16 cellular contexts compared by ENCODE assay signal in the genomic region with DNA sequence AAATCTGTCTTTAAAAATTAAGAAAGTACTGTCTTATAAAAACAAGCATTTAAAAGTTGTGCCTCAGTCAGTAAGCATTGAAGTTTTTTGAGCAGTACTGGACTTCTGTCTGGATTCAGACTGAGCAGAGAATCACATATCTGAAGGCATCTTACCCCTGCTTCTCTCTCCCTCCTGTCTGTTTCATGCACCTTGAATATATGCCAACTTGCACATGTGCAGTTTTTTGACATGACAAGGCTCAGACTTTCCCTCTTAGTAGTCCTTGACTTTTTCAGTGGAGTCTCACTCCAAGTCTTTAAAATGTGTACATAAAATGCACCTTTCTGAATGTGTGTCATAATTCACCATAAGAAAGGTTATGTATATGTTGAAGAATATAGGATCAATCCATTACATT. TPM values are rescaled to one million over a fixed set of nuclear protein-coding genes. Genes with fewer than 3 reads are reported as not detected.
DNase-seq lines count a peak whose midpoint lies in the region; ATAC-seq and TF ChIP-seq lines count a peak whose summit lies in the region.
"Had no signal": no experiment of that assay in that cellular context is flagged by ENCODE, and none has a peak within 500 bp of the region (broad histone marks: within the 10 kb centered on the region; RNA-seq: fewer than 3 reads in every experiment).

No MANE protein-coding gene starts in this region.

- H2AFZ ChIP-seq in mesenchymal stem cell (ENCODE audit: low read depth, low read length) = no peak overlapping the region

- H3K9me3 Mint-ChIP-seq in HFFc6 = no peaks in the 10 kb centered on the region
- H3K9me3 Mint-ChIP-seq: activated T-cell treated with anti-CD3 and anti-CD28 coated beads, Interleukin-2, amount 50 U/mL, for 24 hours; stimulated activated memory B cell treated with anti-CD40 and anti-IgM and Interleukin-4, amounts not matched to agents 10 μg/mL and 1 μg/mL and 100 μg/mL, for 72 hours; T-cell had no signal

- peak overlapping the region; percentile 79 to 80 for H3K27ac ChIP-seq in ascending aorta
- H3K27ac ChIP-seq in mesenchymal stem cell (ENCODE audit: low read length, poor library complexity, severe bottlenecking) = no peak overlapping the region
- H3K27ac ChIP-seq in subcutaneous abdominal adipose tissue (ENCODE audit: low read depth, low read length) = peak overlapping the region; percentile 85

- no peak for ATAC-seq in GM19328 (IDR thresholded peaks at IDR 0.05; ENCODE audit: unreplicated experiment)
- no peak for ATAC-seq in GM21367 (IDR thresholded peaks at IDR 0.05; ENCODE audit: unreplicated experiment)
- ATAC-seq: stimulated activated memory B cell treated with anti-CD40 and anti-IgM and Interleukin-4, amounts not matched to agents 10 μg/mL and 1 μg/mL and 100 μg/mL, for 72 hours; T-cell had no signal

- TF ChIP-seq CTCF in HFFc6 (IDR thresholded peaks at IDR 0.05) = no peak
- TF ChIP-seq CTCF in ascending aorta (IDR thresholded peaks at IDR 0.05) = no peak

- DNase-seq in HFFc6 = no peak
- DNase-seq in ascending aorta (ENCODE audit: low spot score in 2 of 2) = no peak
- no peak for DNase-seq in mesenchymal stem cell
- no peak for DNase-seq in SW 1271 (lab: John Stamatoyannopoulos, UW)
- DNase-seq in SW480 (ENCODE audit: low spot score) = no peak
- DNase-seq: activated CD4-positive, alpha-beta T cell treated with anti-CD3 and anti-CD28 coated beads for 4 hours; activated T-cell treated with anti-CD3 and anti-CD28 coated beads, Interleukin-2, amount 50 U/mL, for 24 hours; amygdala; GF-D8; NCI-H1048; ovary; T-cell had no signal

- H3K27me3 Mint-ChIP-seq in HFFc6 (ENCODE audit: insufficient read depth) = no peaks in the 10 kb centered on the region; the same call in 1 of the 2 replicates
- H3K27me3 Mint-ChIP-seq: activated T-cell treated with anti-CD3 and anti-CD28 coated beads, Interleukin-2, amount 50 U/mL, for 24 hours; stimulated activated memory B cell treated with anti-CD40 and anti-IgM and Interleukin-4, amounts not matched to agents 10 μg/mL and 1 μg/mL and 100 μg/mL, for 72 hours; T-cell had no signal

- no peak overlapping the region for H2BK120ac ChIP-seq in mesenchymal stem cell (ENCODE audit: low read depth, low read length)

- H3K27ac Mint-ChIP-seq in HFFc6 = peak overlapping the region; percentile 78
- H3K27ac Mint-ChIP-seq: activated T-cell treated with anti-CD3 and anti-CD28 coated beads, Interleukin-2, amount 50 U/mL, for 24 hours; stimulated activated memory B cell treated with anti-CD40 and anti-IgM and Interleukin-4, amounts not matched to agents 10 μg/mL and 1 μg/mL and 100 μg/mL, for 72 hours; T-cell had no signal

- H3K4ac ChIP-seq in mesenchymal stem cell (ENCODE audit: low read depth in 1 of 2, low read length in 2 of 2) = no peak overlapping the region

- H2BK12ac ChIP-seq in mesenchymal stem cell (ENCODE audit: low read length in 2 of 2) = no peak overlapping the region

- H3K4me3 ChIP-seq in ascending aorta (no peak overlapping the region), mesenchymal stem cell (ENCODE audit: insufficient read depth in 1 of 2, low read depth in 1 of 2, low read length in 2 of 2) (peak overlapping the region in 1 of 2 experiments; percentile 52), subcutaneous abdominal adipose tissue (ENCODE audit: low read depth in 1 of 5, low read length in 5 of 5) (no peak overlapping the region)
- H3K4me3 ChIP-seq: ovary had no signal

- H3K9ac ChIP-seq in mesenchymal stem cell (ENCODE audit: low read length) = peak overlapping the region; percentile 61
- H3K9ac ChIP-seq in subcutaneous abdominal adipose tissue (ENCODE audit: low read length in 5 of 5) = peak overlapping the region; percentile 6 to 40 (median 21)

- H3K36me3 Mint-ChIP-seq in HFFc6 (ENCODE audit: low read depth) = no peaks in the 10 kb centered on the region; the same call in 1 of the 2 replicates

- intact Hi-C loops in ascending aorta (cut with DNase I) = no loop called here

- no peaks in the 10 kb centered on the region for H3K79me1 ChIP-seq in mesenchymal stem cell (replicated peaks; ENCODE audit: low read length, poor library complexity, severe bottlenecking)

- no peak overlapping the region for H2BK5ac ChIP-seq in mesenchymal stem cell (ENCODE audit: low read depth, low read length, poor library complexity, severe bottlenecking)

- no peak overlapping the region for H4K91ac ChIP-seq in mesenchymal stem cell (ENCODE audit: low read length)

- H3K9me3 ChIP-seq in ascending aorta = no peaks in the 10 kb centered on the region
- no peaks in the 10 kb centered on the region for H3K9me3 ChIP-seq in mesenchymal stem cell (ENCODE audit: control insufficient read depth, low read length)
- H3K9me3 ChIP-seq in subcutaneous abdominal adipose tissue (ENCODE audit: control insufficient read depth in 5 of 5, low read length in 5 of 5) = no peaks in the 10 kb centered on the region
- H3K9me3 ChIP-seq: ovary had no signal

- H3K27me3 ChIP-seq in ascending aorta (no peaks in the 10 kb centered on the region), mesenchymal stem cell (ENCODE audit: control insufficient read depth in 1 of 2, insufficient read depth in 1 of 2, low read length in 2 of 2) (no peaks in the 10 kb centered on the region), subcutaneous abdominal adipose tissue (ENCODE audit: control insufficient read depth in 5 of 5, insufficient read depth in 4 of 5, low read length in 5 of 5) (no peaks in the 10 kb centered on the region)
- H3K27me3 ChIP-seq: ovary had no signal

- no peak overlapping the region for H2AK5ac ChIP-seq in mesenchymal stem cell (ENCODE audit: low read length, severe bottlenecking)

- no peak overlapping the region for H3K23ac ChIP-seq in mesenchymal stem cell (ENCODE audit: low read length in 2 of 2)

- H3K4me1 ChIP-seq in ascending aorta (peaks cover 10 to 42% of the 10 kb centered on the region in 2 donors), mesenchymal stem cell (ENCODE audit: control insufficient read depth, insufficient read depth, low read depth, low read length) (peaks cover 10% of the 10 kb centered on the region), subcutaneous abdominal adipose tissue (ENCODE audit: control insufficient read depth in 5 of 5, insufficient read depth in 5 of 5, low read length in 5 of 5) (peaks cover 6 to 56% (median 41%) of the 10 kb centered on the region in 5 donors)

- no peak overlapping the region for H3K14ac ChIP-seq in mesenchymal stem cell (ENCODE audit: low read length in 2 of 2)

- no peaks in the 10 kb centered on the region for H3K36me3 ChIP-seq in ascending aorta
- H3K36me3 ChIP-seq in mesenchymal stem cell (ENCODE audit: control insufficient read depth in 1 of 2, insufficient read depth in 2 of 2, low read depth in 1 of 2, low read length in 2 of 2) = no peaks in the 10 kb centered on the region
- H3K36me3 ChIP-seq in subcutaneous abdominal adipose tissue (ENCODE audit: control insufficient read depth in 5 of 5, insufficient read depth in 5 of 5, low read length in 5 of 5) = no peaks in the 10 kb centered on the region
- H3K36me3 ChIP-seq: ovary had no signal

- H3K4me3 Mint-ChIP-seq in HFFc6 = peak overlapping the region; percentile 71
- H3K4me3 Mint-ChIP-seq: activated T-cell treated with anti-CD3 and anti-CD28 coated beads, Interleukin-2, amount 50 U/mL, for 24 hours; stimulated activated memory B cell treated with anti-CD40 and anti-IgM and Interleukin-4, amounts not matched to agents 10 μg/mL and 1 μg/mL and 100 μg/mL, for 72 hours; T-cell had no signal

- H2BK15ac ChIP-seq in mesenchymal stem cell (ENCODE audit: low read depth, poor library complexity, severe bottlenecking) = no peak overlapping the region

- H4K8ac ChIP-seq in mesenchymal stem cell (ENCODE audit: low read length) = no peak overlapping the region

- peaks cover 68% of the 10 kb centered on the region for H3K4me1 Mint-ChIP-seq in HFFc6 (ENCODE audit: low read depth)

- H3K18ac ChIP-seq in mesenchymal stem cell (ENCODE audit: low read depth in 1 of 2, low read length in 2 of 2) = no peak overlapping the region

- H3K4me2 ChIP-seq in mesenchymal stem cell (ENCODE audit: low read length, poor library complexity, severe bottlenecking) = no peak overlapping the region

RNA-seq across cellular contexts. Expression of a gene that starts 19.8 kb away (rescaled TPM):
- 10 to 100 TPM; 47.3 to 61.5 (median 59.1) TPM for total RNA-seq in HFFc6 (2021; fragmentation: NEBNext Ultra II Directional; extraction: Animal tissue kit (Norgen Biotek cat#: 25700))
- 66.9 TPM for total RNA-seq in ascending aorta
- 28.6 TPM for polyA plus RNA-seq in mesenchymal stem cell (2013, experiment 1 of 2)
- polyA plus RNA-seq in mesenchymal stem cell (2013, experiment 2 of 2) = 31.0 TPM

RNA-seq across cellular contexts. Expression of a gene that starts 45.6 kb away (rescaled TPM):
- under 1 TPM; 0.17 to 0.61 (median 0.27) TPM for total RNA-seq in HFFc6 (2021; fragmentation: NEBNext Ultra II Directional; extraction: Animal tissue kit (Norgen Biotek cat#: 25700))
- 238 TPM for total RNA-seq in ascending aorta
- 181 TPM for polyA plus RNA-seq in mesenchymal stem cell (2013, experiment 1 of 2)
- 135 TPM for polyA plus RNA-seq in mesenchymal stem cell (2013, experiment 2 of 2)

Comparison
In these comparisons a context has a peak if more than half of its experiments do, and no peak if none do; other contexts are left out.
1. RNA of a gene that starts 45.6 kb away (total RNA-seq): 238 TPM in ascending aorta (single experiment); 0.17 to 0.61 TPM in HFFc6; every median in the first group is over 100 times any median in the second.